Comparison of ENCODE assay signal across 28 cellular contexts in genomic region chr5:99022250-99022649, GRCh38.
"Had no signal": no experiment of that assay in that cellular context is flagged by ENCODE, and none has a peak within 500 bp of the region (broad histone marks: within the 10 kb centered on the region; RNA-seq: fewer than 3 reads in every experiment).

No MANE protein-coding gene starts in this region.

- H3K9me3 ChIP-seq: gastrocnemius medialis, heart left ventricle, left lung, prostate gland, spleen, testis, tibial artery, upper lobe of left lung had no signal

- H3K36me3 ChIP-seq: gastrocnemius medialis, heart left ventricle, left lung, prostate gland, spleen, tibial artery, upper lobe of left lung had no signal

- H3K4me1 ChIP-seq: gastrocnemius medialis, prostate gland, testis, tibial artery had no signal

- H3K4me3 ChIP-seq: gastrocnemius medialis, heart left ventricle, left lung, prostate gland, skin epidermis, spleen, testis, tibial artery, upper lobe of left lung had no signal

- FAIRE-seq: islet of Langerhans, urothelium cell line had no signal

- DNase-seq: effector CD8-positive, alpha-beta T cell; endodermal cell; foreskin fibroblast; gastrocnemius medialis; heart left ventricle; hippocampal formation; left cardiac atrium; left lung; mesendoderm; midbrain; naive thymus-derived CD8-positive, alpha-beta T cell; nephron progenitor cell; nucleus accumbens; right cardiac atrium; spleen; stimulated activated CD4-positive, alpha-beta T cell treated with anti-CD3 and anti-CD28 coated beads, Interleukin-4, amount 100 ng/mL, for 4 hours; stimulated activated naive CD8-positive, alpha-beta T cell treated with anti-CD3 and anti-CD28 coated beads, Interleukin-15, Interleukin-2, amounts not matched to agents 100 U/mL and 50 U/mL, for 24 hours; substantia nigra; testis; tibial artery; upper lobe of left lung had no signal

- H3K27ac ChIP-seq: epithelial cell of prostate, gastrocnemius medialis, heart left ventricle, left lung, prostate gland, skin epidermis, spleen, testis, tibial artery, upper lobe of left lung had no signal

- H3K27me3 ChIP-seq: gastrocnemius medialis, heart left ventricle, left lung, spleen, testis, tibial artery, upper lobe of left lung had no signal

- ATAC-seq: esophagus mucosa; gastrocnemius medialis; heart left ventricle; left cardiac atrium; left lung; naive thymus-derived CD8-positive, alpha-beta T cell; right cardiac atrium; stimulated activated memory B cell treated with anti-CD40 and anti-IgM and Interleukin-4, amounts not matched to agents 10 μg/mL and 1 μg/mL and 100 μg/mL, for 72 hours; stimulated activated naive CD8-positive, alpha-beta T cell treated with anti-CD3 and anti-CD28 coated beads, Interleukin-15, Interleukin-2, amounts not matched to agents 100 U/mL and 50 U/mL, for 24 hours had no signal
